ENCODE assay signal across 14 cellular contexts in genomic region chr21:38334866-38335265, GRCh38.
DNase-seq lines count a peak whose midpoint lies in the region; ATAC-seq, FAIRE-seq and TF ChIP-seq lines count a peak whose summit lies in the region.
"Had no signal": no experiment of that assay in that cellular context is flagged by ENCODE, and none has a peak within 500 bp of the region (broad histone marks: within the 10 kb centered on the region; RNA-seq: fewer than 3 reads in every experiment).

No MANE protein-coding gene starts in this region.

- no peaks in the 10 kb centered on the region for H4K20me1 ChIP-seq in H1 (replicated peaks in 1 of 2; ENCODE audit: control insufficient read depth in 1 of 2, insufficient read depth in 2 of 2, low read length in 2 of 2)
- H4K20me1 ChIP-seq: BLaER1 had no signal

- TF ChIP-seq CTCF in H1 (IDR thresholded peaks at IDR 0.05; ENCODE audit: control extremely low read depth in 1 of 3, insufficient read depth in 1 of 3, low read depth in 1 of 3, low read length in 3 of 3) (no peak), breast epithelium (IDR thresholded peaks at IDR 0.05) (no peak)

- DNase-seq in activated naive CD4-positive, alpha-beta T cell treated with anti-CD3 and anti-CD28 coated beads, Interleukin-2, amount 10 ng/mL, durations not matched to agents 7 days and 5 days, result no peak
- no peak for DNase-seq in H1 (ENCODE audit: low read depth in 1 of 2, low spot score in 2 of 2)
- DNase-seq in mesenteric fat pad (ENCODE audit: low spot score), result peak; percentile 88
- DNase-seq in NCI-H774 (lab: John Stamatoyannopoulos, UW), result no peak
- no peak for DNase-seq in breast epithelium (ENCODE audit: low spot score in 2 of 2)
- no peak for DNase-seq in naive thymus-derived CD8-positive, alpha-beta T cell
- DNase-seq: 8988T; AML-193; CD8-positive, alpha-beta memory T cell had no signal

- TF ChIP-seq RAD21 in H1 (IDR thresholded peaks at IDR 0.05 in 1 of 2, conservative IDR thresholded peaks at IDR 0.05 in 1 of 2; ENCODE audit: low read depth in 2 of 2, low read length in 2 of 2), result no peak

- H3K27me3 ChIP-seq in H1 (replicated peaks in 1 of 4; ENCODE audit: control insufficient read depth in 3 of 4, extremely low read depth in 1 of 4, insufficient read depth in 3 of 4, low read length in 3 of 4), result no peaks in the 10 kb centered on the region
- H3K27me3 ChIP-seq in breast epithelium, result no peaks in the 10 kb centered on the region
- H3K27me3 ChIP-seq: BLaER1 had no signal

- H3K4ac ChIP-seq in H1 (replicated peaks; ENCODE audit: insufficient read length, low read depth, low read length), result no peak overlapping the region

- H2AK5ac ChIP-seq in H1 (ENCODE audit: low read depth, low read length), result no peak overlapping the region

- no peaks in the 10 kb centered on the region for H3K36me3 ChIP-seq in H1 (ENCODE audit: control insufficient read depth in 2 of 4, insufficient read depth in 4 of 4, low read length in 3 of 4)
- H3K36me3 ChIP-seq in breast epithelium, result no peaks in the 10 kb centered on the region
- H3K36me3 ChIP-seq: BLaER1 had no signal

- H4K91ac ChIP-seq in H1 (replicated peaks; ENCODE audit: insufficient read length, low read length), result no peak overlapping the region

- intact Hi-C loops in breast epithelium (cut with DNase I; ENCODE audit: low total_unique reads), result no loop called here

- FAIRE-seq in H1 (lab: Jason Lieb, UNC), result no peak
- FAIRE-seq: H54, HTR-8/SVneo had no signal

- no peak overlapping the region for H2AFZ ChIP-seq in H1 (ENCODE audit: low read length)

- CTCF ChIA-PET in activated naive CD4-positive, alpha-beta T cell treated with anti-CD3 and anti-CD28 coated beads, Interleukin-2, amount 10 ng/mL, durations not matched to agents 7 days and 5 days (lab: Charles Lee), result interaction anchor here (1.2 to 1.7 kb wide), 2 partner anchors 116 to 175 kb away, joined by 3 to 4 read pairs; no protein-coding TSS in a partner anchor
- CTCF ChIA-PET in H1 (lab: Charles Lee; ENCODE audit: partially characterized antibody), result interaction anchor here (0.9 to 3.7 kb wide), 8 partner anchors 11 to 205 kb away, joined by 3 to 28 read pairs (median 4); no protein-coding TSS in a partner anchor

- H3K14ac ChIP-seq in H1 (ENCODE audit: insufficient read length), result no peak overlapping the region

- H3K4me2 ChIP-seq in H1 (ENCODE audit: insufficient read depth in 1 of 2, low read depth in 2 of 2, low read length in 2 of 2), result no peak overlapping the region
- H3K4me2 ChIP-seq: BLaER1 had no signal

- H3K79me1 ChIP-seq in H1 (ENCODE audit: low read depth, low read length), result no peaks in the 10 kb centered on the region

- peak overlapping the region; percentile 79; the same call in 1 of the 2 replicates for H4K8ac ChIP-seq in H1 (ENCODE audit: extremely low read depth, insufficient read depth, low read length)

- no peak overlapping the region for H2BK15ac ChIP-seq in H1 (ENCODE audit: low read length)

- no peaks in the 10 kb centered on the region for H3K9me3 ChIP-seq in H1 (ENCODE audit: insufficient read depth in 2 of 2, low read depth in 1 of 2, low read length in 1 of 2)
- no peaks in the 10 kb centered on the region for H3K9me3 ChIP-seq in breast epithelium

- no peaks in the 10 kb centered on the region for H3K23me2 ChIP-seq in H1 (ENCODE audit: low read depth, low read length)

- H3K36me3 Mint-ChIP-seq in activated naive CD4-positive, alpha-beta T cell treated with anti-CD3 and anti-CD28 coated beads, Interleukin-2, amount 50 U/mL, for 24 hours, result no peaks in the 10 kb centered on the region
- H3K36me3 Mint-ChIP-seq in activated naive CD4-positive, alpha-beta T cell treated with anti-CD3 and anti-CD28 coated beads, Interleukin-2, amount 10 ng/mL, durations not matched to agents 7 days and 5 days, result no peaks in the 10 kb centered on the region
- H3K36me3 Mint-ChIP-seq in naive thymus-derived CD8-positive, alpha-beta T cell, result no peaks in the 10 kb centered on the region
- H3K36me3 Mint-ChIP-seq: CD8-positive, alpha-beta memory T cell had no signal

- H3K9me3 Mint-ChIP-seq in activated naive CD4-positive, alpha-beta T cell treated with anti-CD3 and anti-CD28 coated beads, Interleukin-2, amount 50 U/mL, for 24 hours, result no peaks in the 10 kb centered on the region
- peaks cover 2% of the 10 kb centered on the region for H3K9me3 Mint-ChIP-seq in activated naive CD4-positive, alpha-beta T cell treated with anti-CD3 and anti-CD28 coated beads, Interleukin-2, amount 10 ng/mL, durations not matched to agents 7 days and 5 days
- no peaks in the 10 kb centered on the region for H3K9me3 Mint-ChIP-seq in naive thymus-derived CD8-positive, alpha-beta T cell
- H3K9me3 Mint-ChIP-seq: CD8-positive, alpha-beta memory T cell had no signal

- no peak for TF ChIP-seq EP300 in H1 (IDR thresholded peaks at IDR 0.05; ENCODE audit: borderline replicate concordance in 1 of 2, low read depth in 2 of 2, low read length in 2 of 2)

- POLR2A ChIA-PET in H1 (lab: Charles Lee; ENCODE audit: partially characterized antibody), result no interaction called here
- POLR2A ChIA-PET in naive thymus-derived CD8-positive, alpha-beta T cell (lab: Charles Lee), result no interaction called here

- no peak overlapping the region for H3K23ac ChIP-seq in H1 (ENCODE audit: insufficient read length)

- WGBS in H1 (ENCODE audit: extremely low coverage in 1 of 2, insufficient coverage in 1 of 2, insufficient read length in 1 of 2, insufficient replicate concordance in 2 of 2, low coverage in 1 of 2, low lambda C conversion rate in 2 of 2, missing lambda C conversion rate in 1 of 2), 2 experiments, result 90% methylated on average over 8 of the region's 8 CpGs; no CpG with 5 or more reads in 1 of the 2 experiments

- H2BK20ac ChIP-seq in H1 (ENCODE audit: low read length), result no peak overlapping the region

- no peak for ATAC-seq in naive thymus-derived CD8-positive, alpha-beta T cell
- ATAC-seq: HCT116 had no signal

- peak overlapping the region; percentile 24 for H3K27ac Mint-ChIP-seq in activated naive CD4-positive, alpha-beta T cell treated with anti-CD3 and anti-CD28 coated beads, Interleukin-2, amount 50 U/mL, for 24 hours
- H3K27ac Mint-ChIP-seq in activated naive CD4-positive, alpha-beta T cell treated with anti-CD3 and anti-CD28 coated beads, Interleukin-2, amount 10 ng/mL, durations not matched to agents 7 days and 5 days, result no peak overlapping the region
- H3K27ac Mint-ChIP-seq in naive thymus-derived CD8-positive, alpha-beta T cell, result peak overlapping the region in 1 of 10 donors; percentile 15
- H3K27ac Mint-ChIP-seq: CD8-positive, alpha-beta memory T cell had no signal

- H3K9ac ChIP-seq in H1 (replicated peaks in 1 of 4; ENCODE audit: extremely low read depth in 1 of 4, low read depth in 3 of 4, low read length in 3 of 4), result no peak overlapping the region
- H3K9ac ChIP-seq: BLaER1 had no signal

- no peak overlapping the region for H4K5ac ChIP-seq in H1 (ENCODE audit: insufficient read length, low read depth, low read length)

- H3K4me3 ChIP-seq in H1 (ENCODE audit: extremely low read depth in 1 of 4, insufficient read depth in 2 of 4, low read depth in 3 of 4, low read length in 4 of 4), result no peak overlapping the region
- H3K4me3 ChIP-seq in breast epithelium, result no peak overlapping the region
- H3K4me3 ChIP-seq: BLaER1 had no signal

- no peak overlapping the region for H3K56ac ChIP-seq in H1 (replicated peaks; ENCODE audit: insufficient read length, low read depth, low read length)

- H3K27ac ChIP-seq in H1 (ENCODE audit: low read depth, low read length) (no peak overlapping the region), breast epithelium (no peak overlapping the region)
- H3K27ac ChIP-seq: BLaER1 had no signal

- H3K4me1 Mint-ChIP-seq in activated naive CD4-positive, alpha-beta T cell treated with anti-CD3 and anti-CD28 coated beads, Interleukin-2, amount 50 U/mL, for 24 hours, result no peaks in the 10 kb centered on the region
- H3K4me1 Mint-ChIP-seq in activated naive CD4-positive, alpha-beta T cell treated with anti-CD3 and anti-CD28 coated beads, Interleukin-2, amount 10 ng/mL, durations not matched to agents 7 days and 5 days, result no peaks in the 10 kb centered on the region
- no peaks in the 10 kb centered on the region for H3K4me1 Mint-ChIP-seq in naive thymus-derived CD8-positive, alpha-beta T cell
- H3K4me1 Mint-ChIP-seq: CD8-positive, alpha-beta memory T cell had no signal

- H3K18ac ChIP-seq in H1 (ENCODE audit: extremely low read depth, low read length), result no peak overlapping the region

- no peak overlapping the region for H2BK12ac ChIP-seq in H1 (ENCODE audit: low read depth, low read length)

- H2BK120ac ChIP-seq in H1 (replicated peaks; ENCODE audit: low read depth, low read length), result no peak overlapping the region

- H3K4me3 Mint-ChIP-seq in activated naive CD4-positive, alpha-beta T cell treated with anti-CD3 and anti-CD28 coated beads, Interleukin-2, amount 50 U/mL, for 24 hours, result no peak overlapping the region
- H3K4me3 Mint-ChIP-seq in activated naive CD4-positive, alpha-beta T cell treated with anti-CD3 and anti-CD28 coated beads, Interleukin-2, amount 10 ng/mL, durations not matched to agents 7 days and 5 days, result no peak overlapping the region
- H3K4me3 Mint-ChIP-seq in naive thymus-derived CD8-positive, alpha-beta T cell, result no peak overlapping the region
- H3K4me3 Mint-ChIP-seq: CD8-positive, alpha-beta memory T cell had no signal

- TF ChIP-seq POLR2A in H1 (IDR thresholded peaks at IDR 0.05; ENCODE audit: control extremely low read depth in 1 of 2, low read depth in 2 of 2, low read length in 2 of 2) (no peak), breast epithelium (IDR thresholded peaks at IDR 0.05) (no peak)

- H3K27me3 Mint-ChIP-seq in activated naive CD4-positive, alpha-beta T cell treated with anti-CD3 and anti-CD28 coated beads, Interleukin-2, amount 50 U/mL, for 24 hours, result no peaks in the 10 kb centered on the region
- peaks cover 4% of the 10 kb centered on the region for H3K27me3 Mint-ChIP-seq in activated naive CD4-positive, alpha-beta T cell treated with anti-CD3 and anti-CD28 coated beads, Interleukin-2, amount 10 ng/mL, durations not matched to agents 7 days and 5 days
- peaks cover 0 to 4% (median 0%) of the 10 kb centered on the region in 5 donors for H3K27me3 Mint-ChIP-seq in naive thymus-derived CD8-positive, alpha-beta T cell

- H3K79me2 ChIP-seq in H1 (ENCODE audit: control insufficient read depth in 1 of 2, insufficient read depth in 2 of 2, low read length in 2 of 2), result no peaks in the 10 kb centered on the region

- no peak overlapping the region for H2BK5ac ChIP-seq in H1 (ENCODE audit: low read depth, low read length)

- H3K4me1 ChIP-seq in H1 (replicated peaks in 1 of 4; ENCODE audit: control insufficient read depth in 3 of 4, insufficient read depth in 4 of 4, low read length in 3 of 4), result no peaks in the 10 kb centered on the region
- H3K4me1 ChIP-seq in breast epithelium, result no peaks in the 10 kb centered on the region
- H3K4me1 ChIP-seq: BLaER1 had no signal

TF ChIP-seq in H1, 55 proteins besides CTCF, POLR2A, EP300 and RAD21:
- no peak for TF ChIP-seq SRF (IDR thresholded peaks at IDR 0.05; ENCODE audit: low read depth, low read length)
TF ChIP-seq in H1: peak in this region for 0.
